In the genomic region with DNA sequence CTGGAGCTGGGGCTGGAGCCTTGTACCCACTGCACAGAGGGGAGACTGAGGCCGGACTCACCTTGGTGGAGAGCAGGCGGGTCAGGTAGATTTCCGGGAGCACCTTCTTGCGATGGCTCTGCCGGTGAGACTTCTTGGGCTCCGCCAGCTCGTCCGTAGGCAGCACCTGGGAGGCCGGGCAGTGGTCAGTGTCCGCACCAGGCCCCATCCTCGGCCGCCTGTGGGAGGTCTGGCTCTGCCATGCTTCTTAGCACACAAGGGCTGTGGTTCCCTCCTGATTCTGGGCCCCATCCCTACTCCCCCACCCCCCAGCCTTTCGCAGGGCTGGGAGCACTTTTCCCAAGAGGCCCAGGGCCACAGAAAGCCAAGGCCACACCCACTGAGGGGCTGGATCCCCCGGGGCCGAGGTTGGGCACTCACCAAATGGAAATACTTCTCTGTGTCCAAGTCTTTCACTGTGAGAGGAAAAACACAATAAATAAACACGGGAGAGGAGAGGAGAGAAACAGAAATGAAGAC, we compare ENCODE assay signal across 10 cellular contexts. TPM values are rescaled to one million over a fixed set of nuclear protein-coding genes. Genes with fewer than 3 reads are reported as not detected.
A peak's percentile ranks its signal among the peaks of the same experiment; 100 is the strongest.
DNase-seq lines count a peak whose midpoint lies in the region; ATAC-seq, FAIRE-seq and TF ChIP-seq lines count a peak whose summit lies in the region.
"Had no signal": no experiment of that assay in that cellular context is flagged by ENCODE, and none has a peak within 500 bp of the region (broad histone marks: within the 10 kb centered on the region; RNA-seq: fewer than 3 reads in every experiment).

No MANE protein-coding gene starts in this region.

- TF ChIP-seq CTCF in HepG2 (CRISPR knock-in tag; IDR thresholded peaks at IDR 0.05), result no peak
- no peak for TF ChIP-seq CTCF in right lobe of liver (IDR thresholded peaks at IDR 0.05)
- TF ChIP-seq CTCF in nephron progenitor cell (IDR thresholded peaks at IDR 0.05), result no peak

- TF ChIP-seq RAD21 in HepG2 (CRISPR knock-in tag; IDR thresholded peaks at IDR 0.05), result no peak

- H3K4me3 Mint-ChIP-seq in nephron progenitor cell, result peak overlapping the region; percentile 44
- H3K4me3 Mint-ChIP-seq: activated CD4-positive, alpha-beta T cell treated with anti-CD3 and anti-CD28 coated beads for 36 hours; CD4-positive, CD25-positive, alpha-beta regulatory T cell had no signal

- H3K4me1 ChIP-seq in HepG2 (ENCODE audit: insufficient read depth, low read length), result peaks cover 34% of the 10 kb centered on the region
- H3K4me1 ChIP-seq in right lobe of liver, result no peaks in the 10 kb centered on the region

- in situ Hi-C loops in HepG2 (cut with HindIII; ENCODE audit: extremely low pct_ligation_motif_present, low pct_unique_long_range_greater_than_20kb), result no loop called here

- no peak overlapping the region for H3K9ac ChIP-seq in HepG2 (ENCODE audit: insufficient read depth, low read depth, low read length)

- H3K27ac ChIP-seq in HepG2 (ENCODE audit: extremely low read length, insufficient read depth, low read length), result no peak overlapping the region
- no peak overlapping the region for H3K27ac ChIP-seq in right lobe of liver

- FAIRE-seq in HepG2 (lab: Jason Lieb, UNC), result no peak

- H3K79me2 ChIP-seq in HepG2 (ENCODE audit: insufficient read depth, low read length), result no peaks in the 10 kb centered on the region

- 51% methylated on average over 4 of the region's 16 CpGs for WGBS in HepG2 (ENCODE audit: low lambda C conversion rate)
- 51% methylated on average over 7 of the region's 16 CpGs for WGBS in right lobe of liver (ENCODE audit: insufficient coverage, low coverage, low lambda C conversion rate, missing lambda C conversion rate)

- no TSS peak for BruUV-seq in HepG2 (replicated peaks; lab: Mats Ljungman, UMichigan)

- no peak for DNase-seq in HepG2 (ENCODE audit: low spot score)
- DNase-seq in right lobe of liver, result no peak
- peak; percentile 62 for DNase-seq in epidermal melanocyte (ENCODE audit: insufficient read length, low spot score)
- DNase-seq in nephron progenitor cell, result peak; percentile 23
- no peak for DNase-seq in COLO829 (ENCODE audit: low spot score)
- DNase-seq: activated CD4-positive, alpha-beta T cell treated with anti-CD3 and anti-CD28 coated beads for 36 hours; CD4-positive, CD25-positive, alpha-beta regulatory T cell had no signal

- H3K36me3 ChIP-seq in HepG2 (replicated peaks in 1 of 2; ENCODE audit: control insufficient read depth in 1 of 2, insufficient read depth in 2 of 2, low read length in 2 of 2) (peaks cover 9 to 22% of the 10 kb centered on the region in 2 experiments; a peak in 4 of 5 replicates), right lobe of liver (no peaks in the 10 kb centered on the region)

- H3K9me3 ChIP-seq in HepG2 (ENCODE audit: low read length) (no peaks in the 10 kb centered on the region), right lobe of liver (no peaks in the 10 kb centered on the region)

- POLR2A ChIA-PET in HepG2 (lab: Yijun Ruan, JAX), result no interaction called here

- H3K4me3 ChIP-seq in HepG2 (replicated peaks in 1 of 3; ENCODE audit: insufficient read depth in 1 of 3, low read depth in 2 of 3, low read length in 3 of 3), result no peak overlapping the region
- no peak overlapping the region for H3K4me3 ChIP-seq in right lobe of liver

- H3K27me3 Mint-ChIP-seq in nephron progenitor cell (ENCODE audit: low read depth, poor library complexity), result no peaks in the 10 kb centered on the region
- H3K27me3 Mint-ChIP-seq: activated CD4-positive, alpha-beta T cell treated with anti-CD3 and anti-CD28 coated beads for 36 hours; CD4-positive, CD25-positive, alpha-beta regulatory T cell had no signal

- H3K27me3 ChIP-seq in HepG2 (ENCODE audit: control insufficient read depth in 1 of 2, insufficient read depth in 2 of 2, low read length in 2 of 2) (no peaks in the 10 kb centered on the region; a peak in 1 of 5 replicates), right lobe of liver (no peaks in the 10 kb centered on the region)

- TF ChIP-seq EP300 in HepG2 (IDR thresholded peaks at IDR 0.05; ENCODE audit: low read depth in 2 of 2, low read length in 2 of 2), result no peak
- no peak for TF ChIP-seq EP300 in HepG2 (CRISPR knock-in tag; IDR thresholded peaks at IDR 0.05; ENCODE audit: borderline replicate concordance)

- peak overlapping the region; percentile 64 for H3K27ac Mint-ChIP-seq in nephron progenitor cell
- H3K27ac Mint-ChIP-seq: activated CD4-positive, alpha-beta T cell treated with anti-CD3 and anti-CD28 coated beads for 36 hours; CD4-positive, CD25-positive, alpha-beta regulatory T cell had no signal

- ATAC-seq in HepG2 (no peak), right lobe of liver (no peak), HG03139 (IDR thresholded peaks at IDR 0.05; ENCODE audit: unreplicated experiment) (no peak), GM21723 (IDR thresholded peaks at IDR 0.05; ENCODE audit: unreplicated experiment) (no peak), HG02763 (IDR thresholded peaks at IDR 0.05; ENCODE audit: unreplicated experiment) (no peak)
- ATAC-seq: activated CD4-positive, alpha-beta T cell treated with anti-CD3 and anti-CD28 coated beads for 36 hours had no signal

- peaks cover 6% of the 10 kb centered on the region for H3K36me3 Mint-ChIP-seq in nephron progenitor cell (ENCODE audit: low read depth)
- H3K36me3 Mint-ChIP-seq: CD4-positive, CD25-positive, alpha-beta regulatory T cell had no signal

- no peaks in the 10 kb centered on the region for H4K20me1 ChIP-seq in HepG2 (ENCODE audit: insufficient read depth, low read length)

- peaks cover 49% of the 10 kb centered on the region for H3K4me1 Mint-ChIP-seq in nephron progenitor cell
- H3K4me1 Mint-ChIP-seq: activated CD4-positive, alpha-beta T cell treated with anti-CD3 and anti-CD28 coated beads for 36 hours had no signal

- TF ChIP-seq POLR2A in HepG2 (IDR thresholded peaks at IDR 0.05; ENCODE audit: insufficient read depth in 1 of 2, low read depth in 2 of 2, low read length in 2 of 2) (no peak), right lobe of liver (IDR thresholded peaks at IDR 0.05) (no peak)

- H3K9me3 Mint-ChIP-seq in nephron progenitor cell, result no peaks in the 10 kb centered on the region
- H3K9me3 Mint-ChIP-seq: CD4-positive, CD25-positive, alpha-beta regulatory T cell had no signal

- H2AFZ ChIP-seq in HepG2 (ENCODE audit: low read length), result no peak overlapping the region

- CTCF ChIA-PET in HepG2 (lab: Yijun Ruan, JAX; ENCODE audit: low intra/inter-chr PET ratio, low total read pairs), result no interaction called here

- intact Hi-C loops in HepG2 (cut with micrococcal nuclease; ENCODE audit: unreplicated experiment) (no loop called here), right lobe of liver (cut with DNase I) (no loop called here)

- H3K4me2 ChIP-seq in HepG2 (ENCODE audit: low read depth, low read length), result no peak overlapping the region

RNA-seq across cellular contexts. Expression of a gene that starts 17.4 kb away (rescaled TPM):
- total RNA-seq in HepG2 (2016; rRNA removed; fragmentation: Illumina TruSeq; extraction: Trizol) (not detected in 2 replicates), right lobe of liver (not detected)
- not detected in 2 replicates for total RNA-seq in HepG2 (2016; cell fraction: cytosol; rRNA removed; fragmentation: Illumina TruSeq; extraction: Trizol; ENCODE audit: low read depth)
- total RNA-seq in HepG2 (2016; cell fraction: insoluble cytoplasmic fraction; rRNA removed; fragmentation: Illumina TruSeq; extraction: Trizol), result not detected in 2 replicates
- not detected in 2 replicates for total RNA-seq in HepG2 (2016; cell fraction: membrane; rRNA removed; fragmentation: Illumina TruSeq; extraction: Trizol)
- not detected in 2 replicates for total RNA-seq in HepG2 (2016; cell fraction: nucleus; rRNA removed; fragmentation: Illumina TruSeq; extraction: Trizol)
- 0.08 TPM in 1 of 2 replicates, not detected in the other for polyA plus RNA-seq in HepG2 (2011; rRNA removed)
- 0.09 and 0.12 TPM in 2 replicates for polyA plus RNA-seq in HepG2 (2011; cell fraction: cytosol; rRNA removed)
- not detected in 2 replicates for polyA plus RNA-seq in HepG2 (2011; cell fraction: nucleus; rRNA removed)
- not detected in 2 replicates for polyA plus RNA-seq in HepG2 (2012)
- not detected in 2 replicates for polyA plus RNA-seq in HepG2 (2016; cell fraction: cytosol; fragmentation: Illumina TruSeq; extraction: Trizol; ENCODE audit: low read depth)
- polyA plus RNA-seq in HepG2 (2016; cell fraction: insoluble cytoplasmic fraction; fragmentation: Illumina TruSeq; extraction: Trizol; ENCODE audit: low read depth), result not detected in 2 replicates
- polyA plus RNA-seq in HepG2 (2016; cell fraction: membrane; fragmentation: Illumina TruSeq; extraction: Trizol; ENCODE audit: low read depth), result not detected in 2 replicates
- polyA plus RNA-seq in HepG2 (2016; cell fraction: nucleus; fragmentation: Illumina TruSeq; extraction: Trizol; ENCODE audit: insufficient read depth, low read depth), result not detected in 2 replicates
- polyA minus RNA-seq in HepG2 (2011; rRNA and poly(A)+ RNA removed; ENCODE audit: low replicate concordance), result not detected in 2 replicates
- polyA minus RNA-seq in HepG2 (2011; cell fraction: cytosol; rRNA and poly(A)+ RNA removed), result not detected in 2 replicates
- polyA minus RNA-seq in HepG2 (2011; cell fraction: nucleus; rRNA and poly(A)+ RNA removed), result not detected in 2 replicates
- total RNA-seq: activated CD4-positive, alpha-beta T cell treated with anti-CD3 and anti-CD28 coated beads for 36 hours; CD4-positive, CD25-positive, alpha-beta regulatory T cell had no signal
- polyA plus RNA-seq: CD4-positive, CD25-positive, alpha-beta regulatory T cell had no signal

RNA-seq across cellular contexts. Expression of a gene that starts 31.9 kb away (rescaled TPM):
- total RNA-seq in HepG2 (2016; rRNA removed; fragmentation: Illumina TruSeq; extraction: Trizol), result not detected in 2 replicates
- not detected in 2 replicates for total RNA-seq in HepG2 (2016; cell fraction: cytosol; rRNA removed; fragmentation: Illumina TruSeq; extraction: Trizol; ENCODE audit: low read depth)
- total RNA-seq in HepG2 (2016; cell fraction: insoluble cytoplasmic fraction; rRNA removed; fragmentation: Illumina TruSeq; extraction: Trizol), result not detected in 2 replicates
- not detected in 2 replicates for total RNA-seq in HepG2 (2016; cell fraction: membrane; rRNA removed; fragmentation: Illumina TruSeq; extraction: Trizol)
- total RNA-seq in HepG2 (2016; cell fraction: nucleus; rRNA removed; fragmentation: Illumina TruSeq; extraction: Trizol), result not detected in 2 replicates
- polyA plus RNA-seq in HepG2 (2011; rRNA removed), result not detected in 2 replicates
- polyA plus RNA-seq in HepG2 (2011; cell fraction: cytosol; rRNA removed), result not detected in 2 replicates
- polyA plus RNA-seq in HepG2 (2011; cell fraction: nucleus; rRNA removed), result 0.05 TPM in 1 of 2 replicates, not detected in the other
- not detected in 2 replicates for polyA plus RNA-seq in HepG2 (2012)
- polyA plus RNA-seq in HepG2 (2016; cell fraction: cytosol; fragmentation: Illumina TruSeq; extraction: Trizol; ENCODE audit: low read depth), result not detected in 2 replicates
- polyA plus RNA-seq in HepG2 (2016; cell fraction: insoluble cytoplasmic fraction; fragmentation: Illumina TruSeq; extraction: Trizol; ENCODE audit: low read depth), result not detected in 2 replicates
- polyA plus RNA-seq in HepG2 (2016; cell fraction: membrane; fragmentation: Illumina TruSeq; extraction: Trizol; ENCODE audit: low read depth), result not detected in 2 replicates
- not detected in 2 replicates for polyA plus RNA-seq in HepG2 (2016; cell fraction: nucleus; fragmentation: Illumina TruSeq; extraction: Trizol; ENCODE audit: insufficient read depth, low read depth)
- polyA minus RNA-seq in HepG2 (2011; rRNA and poly(A)+ RNA removed; ENCODE audit: low replicate concordance), result not detected in 2 replicates
- polyA minus RNA-seq in HepG2 (2011; cell fraction: cytosol; rRNA and poly(A)+ RNA removed), result not detected in 2 replicates
- not detected in 2 replicates for polyA minus RNA-seq in HepG2 (2011; cell fraction: nucleus; rRNA and poly(A)+ RNA removed)
- not detected for total RNA-seq in right lobe of liver
- total RNA-seq: activated CD4-positive, alpha-beta T cell treated with anti-CD3 and anti-CD28 coated beads for 36 hours; CD4-positive, CD25-positive, alpha-beta regulatory T cell had no signal
- polyA plus RNA-seq: CD4-positive, CD25-positive, alpha-beta regulatory T cell had no signal

RNA-seq across cellular contexts. Expression of a gene that starts 46.1 kb away (rescaled TPM):
- total RNA-seq in HepG2 (2016; rRNA removed; fragmentation: Illumina TruSeq; extraction: Trizol), result 15.9 and 25.3 TPM in 2 replicates
- 6.6 and 10.2 TPM in 2 replicates for total RNA-seq in HepG2 (2016; cell fraction: cytosol; rRNA removed; fragmentation: Illumina TruSeq; extraction: Trizol; ENCODE audit: low read depth)
- 17.4 and 18.7 TPM in 2 replicates for total RNA-seq in HepG2 (2016; cell fraction: insoluble cytoplasmic fraction; rRNA removed; fragmentation: Illumina TruSeq; extraction: Trizol)
- 20.1 and 23.5 TPM in 2 replicates for total RNA-seq in HepG2 (2016; cell fraction: membrane; rRNA removed; fragmentation: Illumina TruSeq; extraction: Trizol)
- total RNA-seq in HepG2 (2016; cell fraction: nucleus; rRNA removed; fragmentation: Illumina TruSeq; extraction: Trizol), result 31.2 and 42.9 TPM in 2 replicates
- polyA plus RNA-seq in HepG2 (2011; rRNA removed), result 42.0 and 51.9 TPM in 2 replicates
- polyA plus RNA-seq in HepG2 (2011; cell fraction: cytosol; rRNA removed), result 32.8 and 38.1 TPM in 2 replicates
- polyA plus RNA-seq in HepG2 (2011; cell fraction: nucleus; rRNA removed), result 227 and 266 TPM in 2 replicates
- 48.7 and 95.9 TPM in 2 replicates for polyA plus RNA-seq in HepG2 (2012)
- polyA plus RNA-seq in HepG2 (2016; cell fraction: cytosol; fragmentation: Illumina TruSeq; extraction: Trizol; ENCODE audit: low read depth), result 4.4 and 4.6 TPM in 2 replicates
- 20.5 and 26.7 TPM in 2 replicates for polyA plus RNA-seq in HepG2 (2016; cell fraction: insoluble cytoplasmic fraction; fragmentation: Illumina TruSeq; extraction: Trizol; ENCODE audit: low read depth)
- polyA plus RNA-seq in HepG2 (2016; cell fraction: membrane; fragmentation: Illumina TruSeq; extraction: Trizol; ENCODE audit: low read depth), result 14.3 and 14.5 TPM in 2 replicates
- 87.9 and 89.2 TPM in 2 replicates for polyA plus RNA-seq in HepG2 (2016; cell fraction: nucleus; fragmentation: Illumina TruSeq; extraction: Trizol; ENCODE audit: insufficient read depth, low read depth)
- polyA minus RNA-seq in HepG2 (2011; rRNA and poly(A)+ RNA removed; ENCODE audit: low replicate concordance), result 25.6 and 59.9 TPM in 2 replicates
- polyA minus RNA-seq in HepG2 (2011; cell fraction: cytosol; rRNA and poly(A)+ RNA removed), result 30.9 and 54.1 TPM in 2 replicates
- polyA minus RNA-seq in HepG2 (2011; cell fraction: nucleus; rRNA and poly(A)+ RNA removed), result 61.7 and 71.7 TPM in 2 replicates
- total RNA-seq in right lobe of liver, result 10 to 100 TPM; 27.0 to 48.8 (median 29.6) TPM

Comparison
In these comparisons a context has a peak if more than half of its experiments do, and no peak if none do; other contexts are left out.
1. DNase-seq: peak in epidermal melanocyte (single experiment) and nephron progenitor cell (single experiment); none in HepG2 (single experiment), right lobe of liver (0 of 3) and COLO829 (single experiment).